In genomic region chr19:13172335-13173128, GRCh38 we compare ENCODE assay signal across 9 cellular contexts. TPM values are rescaled to one million over a fixed set of nuclear protein-coding genes. Genes with fewer than 3 reads are reported as not detected.
DNase-seq lines count a peak whose midpoint lies in the region; ATAC-seq, FAIRE-seq and TF ChIP-seq lines count a peak whose summit lies in the region.
"Had no signal": no experiment of that assay in that cellular context is flagged by ENCODE, and none has a peak within 500 bp of the region (broad histone marks: within the 10 kb centered on the region; RNA-seq: fewer than 3 reads in every experiment).

No MANE protein-coding gene starts in this region.

- H3K4me1 Mint-ChIP-seq in activated naive CD8-positive, alpha-beta T cell treated with anti-CD3 and anti-CD28 coated beads for 36 hours: peaks cover 54% of the 10 kb centered on the region

- H3K27me3 Mint-ChIP-seq in activated naive CD8-positive, alpha-beta T cell treated with anti-CD3 and anti-CD28 coated beads for 36 hours: no peaks in the 10 kb centered on the region

- H3K36me3 ChIP-seq in small intestine (ENCODE audit: control insufficient read depth in 2 of 2, insufficient read depth in 2 of 2, low read length in 2 of 2): no peaks in the 10 kb centered on the region

- no peak overlapping the region for H3K4me3 ChIP-seq in small intestine (ENCODE audit: low read depth in 1 of 2, low read length in 2 of 2)

- WGBS in small intestine, 3 donors: 31 to 45% (median 39%) methylated on average over 18 to 19 of the region's 19 CpGs

- H3K4me1 ChIP-seq in small intestine (ENCODE audit: control insufficient read depth in 2 of 2, insufficient read depth in 1 of 2, low read depth in 1 of 2, low read length in 1 of 2): peaks cover 0 to 8% of the 10 kb centered on the region in 2 donors

- peak overlapping the region; percentile 99 for H3K27ac Mint-ChIP-seq in activated naive CD8-positive, alpha-beta T cell treated with anti-CD3 and anti-CD28 coated beads for 36 hours

- peaks cover 3% of the 10 kb centered on the region for H3K36me3 Mint-ChIP-seq in activated naive CD8-positive, alpha-beta T cell treated with anti-CD3 and anti-CD28 coated beads for 36 hours

- no peaks in the 10 kb centered on the region for H3K27me3 ChIP-seq in small intestine (ENCODE audit: control insufficient read depth in 2 of 2, insufficient read depth in 2 of 2, low read length in 2 of 2)

- peak overlapping the region; percentile 87 for H3K4me3 Mint-ChIP-seq in activated naive CD8-positive, alpha-beta T cell treated with anti-CD3 and anti-CD28 coated beads for 36 hours

- H3K9me3 Mint-ChIP-seq in activated naive CD8-positive, alpha-beta T cell treated with anti-CD3 and anti-CD28 coated beads for 36 hours: peaks cover 2% of the 10 kb centered on the region

- ATAC-seq in left ventricle myocardium superior (peak; percentile 62), GM21786 (IDR thresholded peaks at IDR 0.05; ENCODE audit: unreplicated experiment) (no peak), GM18505 (IDR thresholded peaks at IDR 0.05; ENCODE audit: unreplicated experiment) (no peak)

- DNase-seq in SIG-M5 treated with dmso at 0.1 percent for 504 hours (lab: John Stamatoyannopoulos, UW; ENCODE audit: unreplicated experiment): peak; percentile 32
- DNase-seq in SIG-M5 (lab: John Stamatoyannopoulos, UW): no peak
- DNase-seq in SW 1271 (lab: John Stamatoyannopoulos, UW): peak; percentile 69 to 81
- peak; percentile 86 for DNase-seq in activated naive CD8-positive, alpha-beta T cell treated with anti-CD3 and anti-CD28 coated beads for 36 hours
- DNase-seq in left ventricle myocardium superior: peak; percentile 83
- DNase-seq in small intestine: peak; percentile 92

- intact Hi-C loops in left ventricle myocardium superior (cut with micrococcal nuclease): no loop called here

- H3K9me3 ChIP-seq in small intestine (ENCODE audit: control insufficient read depth, low read depth): no peaks in the 10 kb centered on the region

- H3K27ac ChIP-seq in small intestine (ENCODE audit: low read depth in 1 of 2, low read length in 1 of 2): peak overlapping the region; percentile 72 to 82

- no peak for FAIRE-seq in small intestine (lab: Jason Lieb, UNC)
- FAIRE-seq: G401.6 had no signal

- no peak for TF ChIP-seq POLR2A in GM18505 (IDR thresholded peaks at IDR 0.05; ENCODE audit: borderline replicate concordance, extremely low read depth, insufficient read depth, insufficient read length)

RNA-seq across cellular contexts. Expression of gene IER2, which starts 22.3 kb away (rescaled TPM):
- 100 to 1,000 TPM; 128 to 132 TPM for total RNA-seq in activated naive CD8-positive, alpha-beta T cell treated with anti-CD3 and anti-CD28 coated beads for 36 hours
- total RNA-seq in left ventricle myocardium superior: 19.8 TPM
- polyA plus RNA-seq in small intestine: 100 to 1,000 TPM in 1 of 3 donors, 10 to 100 TPM in 2; 67.5 to 130 (median 82.1) TPM

RNA-seq across cellular contexts. Expression of gene STX10, which starts 22.4 kb away (rescaled TPM):
- 10 to 100 TPM; 53.3 to 55.0 TPM for total RNA-seq in activated naive CD8-positive, alpha-beta T cell treated with anti-CD3 and anti-CD28 coated beads for 36 hours
- 46.4 TPM for total RNA-seq in left ventricle myocardium superior
- 100 to 1,000 TPM; 123 to 162 (median 153) TPM for polyA plus RNA-seq in small intestine

RNA-seq across cellular contexts. Expression of gene NACC1, which starts 54.5 kb away (rescaled TPM):
- 10 to 100 TPM; 81.2 to 83.8 TPM for total RNA-seq in activated naive CD8-positive, alpha-beta T cell treated with anti-CD3 and anti-CD28 coated beads for 36 hours
- 50.0 TPM for total RNA-seq in left ventricle myocardium superior
- 10 to 100 TPM in 2 of 3 donors, 1 to 10 TPM in 1; 7.6 to 51.6 (median 14.3) TPM for polyA plus RNA-seq in small intestine

RNA-seq across cellular contexts. Expression of gene TRMT1, which starts 56.0 kb away (rescaled TPM):
- total RNA-seq in activated naive CD8-positive, alpha-beta T cell treated with anti-CD3 and anti-CD28 coated beads for 36 hours: 100 to 1,000 TPM; 114 TPM
- 22.4 TPM for total RNA-seq in left ventricle myocardium superior
- polyA plus RNA-seq in small intestine: 10 to 100 TPM; 18.6 to 37.5 (median 26.8) TPM
